ENCODE assay signal across 10 cellular contexts in genomic region chr22:21020802-21021429, GRCh38. TPM values are rescaled to one million over a fixed set of nuclear protein-coding genes. Genes with fewer than 3 reads are reported as not detected.
DNase-seq lines count a peak whose midpoint lies in the region; ATAC-seq and TF ChIP-seq lines count a peak whose summit lies in the region.
"Had no signal": no experiment of that assay in that cellular context is flagged by ENCODE, and none has a peak within 500 bp of the region (broad histone marks: within the 10 kb centered on the region; RNA-seq: fewer than 3 reads in every experiment).

No MANE protein-coding gene starts in this region.

- peaks cover 19% of the 10 kb centered on the region for H3K4me1 Mint-ChIP-seq in CD4-positive, alpha-beta T cell (ENCODE audit: low read depth)

- no peaks in the 10 kb centered on the region for H3K9me3 ChIP-seq in CD4-positive, alpha-beta T cell (ENCODE audit: control insufficient read depth, low read length)

- no peak for DNase-seq in CD4-positive, alpha-beta T cell
- DNase-seq in SK-N-DZ (ENCODE audit: low spot score) = peak; percentile 53
- DNase-seq in left kidney (ENCODE audit: low read depth, low spot score) = peak; percentile 33
- DNase-seq in hippocampal formation (lab: John Stamatoyannopoulos, UW) = no peak
- DNase-seq in H4 (ENCODE audit: low spot score) = no peak

- H3K4me3 ChIP-seq in GM12875 (ENCODE audit: low read depth, low read length) = no peak overlapping the region
- H3K4me3 ChIP-seq: HAP-1 had no signal

- H3K4me3 Mint-ChIP-seq in CD4-positive, alpha-beta T cell = no peak overlapping the region
- H3K4me3 Mint-ChIP-seq: central memory CD8-positive, alpha-beta T cell; nephron had no signal

- no peaks in the 10 kb centered on the region for H3K27me3 ChIP-seq in CD4-positive, alpha-beta T cell (ENCODE audit: control insufficient read depth, insufficient read depth, low read length)

- peak; percentile 74 for ATAC-seq in CD4-positive, alpha-beta T cell (ENCODE audit: poor library complexity)
- ATAC-seq in GM21717 (IDR thresholded peaks at IDR 0.05; ENCODE audit: unreplicated experiment) = no peak

- H3K9me3 Mint-ChIP-seq in CD4-positive, alpha-beta T cell = no peaks in the 10 kb centered on the region
- H3K9me3 Mint-ChIP-seq: central memory CD8-positive, alpha-beta T cell; nephron had no signal

- peak; percentile 23 for TF ChIP-seq CTCF in CD4-positive, alpha-beta T cell (IDR thresholded peaks at IDR 0.05)
- TF ChIP-seq CTCF in GM12875 (IDR thresholded peaks at IDR 0.05; ENCODE audit: borderline replicate concordance, insufficient read depth, low read depth, low read length) = peak; percentile 63; the same call in 1 of the 2 replicates

- H3K27me3 Mint-ChIP-seq in CD4-positive, alpha-beta T cell = no peaks in the 10 kb centered on the region
- H3K27me3 Mint-ChIP-seq: central memory CD8-positive, alpha-beta T cell had no signal

- intact Hi-C loops in CD4-positive, alpha-beta T cell (cut with DNase I, micrococcal nuclease) = no loop called here

- H3K36me3 Mint-ChIP-seq in CD4-positive, alpha-beta T cell (ENCODE audit: low read depth) = no peaks in the 10 kb centered on the region

- POLR2A ChIA-PET in CD4-positive, alpha-beta T cell (lab: Charles Lee) = no interaction called here

- no peak overlapping the region for H3K27ac Mint-ChIP-seq in CD4-positive, alpha-beta T cell

- CTCF ChIA-PET in CD4-positive, alpha-beta T cell (lab: Charles Lee) = interaction anchor here (0.9 to 1.0 kb wide), 2 partner anchors 18 to 21 kb away, joined by 3 read pairs; no protein-coding TSS in a partner anchor

- H3K27ac ChIP-seq in CD4-positive, alpha-beta T cell (ENCODE audit: low read depth, low read length) = no peak overlapping the region

RNA-seq across cellular contexts. Expression of gene P2RX6, which starts 6.0 kb away (rescaled TPM):
- under 1 TPM; 0.14 to 0.69 TPM for total RNA-seq in CD4-positive, alpha-beta T cell
- 0.71 and 0.73 TPM in 2 replicates for polyA plus RNA-seq in SK-N-DZ (2014; cell fraction: cytosol; rRNA removed)
- 5.6 and 7.9 TPM in 2 replicates for polyA plus RNA-seq in SK-N-DZ (2014; cell fraction: nucleus; rRNA removed)
- total RNA-seq in H4 (2014; rRNA removed; shearing (Covaris generic)) = 2.0 and 4.0 TPM in 2 replicates

RNA-seq across cellular contexts. Expression of gene SLC7A4, which starts 11.4 kb away (rescaled TPM):
- total RNA-seq in CD4-positive, alpha-beta T cell = not detected
- polyA plus RNA-seq in SK-N-DZ (2014; cell fraction: cytosol; rRNA removed) = 0.29 TPM in 1 of 2 replicates, not detected in the other
- polyA plus RNA-seq in SK-N-DZ (2014; cell fraction: nucleus; rRNA removed) = 0.09 and 0.19 TPM in 2 replicates
- total RNA-seq in H4 (2014; rRNA removed; shearing (Covaris generic)) = not detected in 2 replicates

RNA-seq across cellular contexts. Expression of gene THAP7, which starts 19.0 kb away (rescaled TPM):
- 10 to 100 TPM; 82.7 to 84.0 TPM for total RNA-seq in CD4-positive, alpha-beta T cell
- polyA plus RNA-seq in SK-N-DZ (2014; cell fraction: cytosol; rRNA removed) = 45.0 and 48.4 TPM in 2 replicates
- polyA plus RNA-seq in SK-N-DZ (2014; cell fraction: nucleus; rRNA removed) = 81.3 and 92.9 TPM in 2 replicates
- 41.8 and 45.8 TPM in 2 replicates for total RNA-seq in H4 (2014; rRNA removed; shearing (Covaris generic))

RNA-seq across cellular contexts. Expression of gene LRRC74B, which starts 24.8 kb away (rescaled TPM):
- total RNA-seq in CD4-positive, alpha-beta T cell = not detected
- polyA plus RNA-seq in SK-N-DZ (2014; cell fraction: cytosol; rRNA removed) = 0.06 TPM in 1 of 2 replicates, not detected in the other
- polyA plus RNA-seq in SK-N-DZ (2014; cell fraction: nucleus; rRNA removed) = not detected in 2 replicates
- total RNA-seq in H4 (2014; rRNA removed; shearing (Covaris generic)) = not detected in 2 replicates

RNA-seq across cellular contexts. Expression of gene LZTR1, which starts 38.8 kb away (rescaled TPM):
- 10 to 100 TPM; 48.4 to 51.3 TPM for total RNA-seq in CD4-positive, alpha-beta T cell
- polyA plus RNA-seq in SK-N-DZ (2014; cell fraction: cytosol; rRNA removed) = 27.2 and 32.2 TPM in 2 replicates
- polyA plus RNA-seq in SK-N-DZ (2014; cell fraction: nucleus; rRNA removed) = 300 and 350 TPM in 2 replicates
- total RNA-seq in H4 (2014; rRNA removed; shearing (Covaris generic)) = 6.8 and 8.2 TPM in 2 replicates

Comparison
In these comparisons a context has a peak if more than half of its experiments do, and no peak if none do; other contexts are left out.
1. DNase-seq: peak in SK-N-DZ (single experiment) and left kidney (single experiment); none in CD4-positive, alpha-beta T cell (0 of 10), hippocampal formation (0 of 2) and H4 (single experiment).